In the genomic region with DNA sequence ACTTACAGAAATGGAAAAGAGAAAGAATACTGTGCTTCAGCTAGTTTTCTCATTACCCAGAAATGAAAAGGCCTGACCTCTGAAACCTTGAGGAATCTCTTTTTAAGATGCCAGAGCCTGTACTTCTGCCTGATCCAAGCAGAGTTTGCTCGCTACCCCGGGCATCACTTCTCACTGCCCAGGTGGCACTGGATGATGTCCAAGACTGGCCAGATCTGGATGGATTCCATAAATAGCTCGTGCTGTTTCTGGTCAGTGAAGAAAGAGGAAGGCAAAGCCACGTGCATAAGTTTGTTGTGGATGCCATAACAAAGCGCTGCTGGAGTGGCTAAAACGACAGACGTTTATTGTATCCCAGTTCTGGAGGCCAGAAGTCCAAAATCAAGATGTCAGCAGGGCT, we compare ENCODE assay signal across 20 cellular contexts.
A peak's percentile ranks its signal among the peaks of the same experiment; 100 is the strongest.
DNase-seq lines count a peak whose midpoint lies in the region; ATAC-seq and TF ChIP-seq lines count a peak whose summit lies in the region.
"Had no signal": no experiment of that assay in that cellular context is flagged by ENCODE, and none has a peak within 500 bp of the region (broad histone marks: within the 10 kb centered on the region; RNA-seq: fewer than 3 reads in every experiment).

No MANE protein-coding gene starts in this region.

- no peaks in the 10 kb centered on the region for H3K36me3 ChIP-seq in body of pancreas (replicated peaks in 1 of 2; ENCODE audit: insufficient read depth in 1 of 2, low read depth in 2 of 2)
- H3K36me3 ChIP-seq: BE2C had no signal

- H3K27me3 ChIP-seq in body of pancreas: no peaks in the 10 kb centered on the region
- H3K27me3 ChIP-seq: BE2C had no signal

- intact Hi-C loops in left ventricle myocardium superior (cut with micrococcal nuclease): no loop called here
- intact Hi-C loops in Right ventricle myocardium superior (cut with DNase I): no loop called here
- intact Hi-C loops in body of pancreas (cut with DNase I): no loop called here

- no peak overlapping the region for H3K4me3 ChIP-seq in body of pancreas
- H3K4me3 ChIP-seq: GM23248 had no signal

- no peaks in the 10 kb centered on the region for H3K9me3 ChIP-seq in body of pancreas
- H3K9me3 ChIP-seq: BE2C, Caco-2 had no signal

- no peaks in the 10 kb centered on the region for H3K4me1 ChIP-seq in body of pancreas
- H3K4me1 ChIP-seq: BE2C, Caco-2 had no signal

- 17 to 18% methylated on average over 5 to 7 of the region's 7 CpGs for WGBS in body of pancreas, 2 donors

- DNase-seq in left ventricle myocardium superior (no peak), Right ventricle myocardium superior (no peak), body of pancreas (peak; percentile 37 to 60 (median 51)), left lobe of liver (ENCODE audit: low spot score) (peak; percentile 58), activated gamma-delta T cell treated with Interleukin-2 at 50 U/mL for 16 hours (no peak), H4 (ENCODE audit: low spot score) (no peak), iPS-NIHi11 (ENCODE audit: low spot score) (no peak)
- DNase-seq: BE2C; Caco-2; CD4-positive, CD25-positive, alpha-beta regulatory T cell; DMS153; GF-D8; NCI-H1694 treated with DMSO at 0.1 percent for 48 hours; NCI-H2107; NCI-H345; NCI-H526 had no signal

- no peak for TF ChIP-seq CTCF in body of pancreas (IDR thresholded peaks at IDR 0.05)

- no peak for TF ChIP-seq POLR2A in body of pancreas (IDR thresholded peaks at IDR 0.05)

- H3K27ac ChIP-seq in body of pancreas: no peak overlapping the region

- ATAC-seq in left ventricle myocardium superior (peak; percentile 24), Right ventricle myocardium superior (ENCODE audit: poor library complexity) (no peak), body of pancreas (no peak), left lobe of liver (peak; percentile 73)
- ATAC-seq: HCT116, Panc1, Right ventricle myocardium inferior had no signal

Comparison
In these comparisons a context has a peak if more than half of its experiments do, and no peak if none do; other contexts are left out.
1. ATAC-seq: peak in left ventricle myocardium superior (single experiment) and left lobe of liver (single experiment); none in Right ventricle myocardium superior (single experiment) and body of pancreas (single experiment).
2. DNase-seq: peak in body of pancreas (4 of 4) and left lobe of liver (single experiment); none in left ventricle myocardium superior (single experiment), Right ventricle myocardium superior (single experiment), activated gamma-delta T cell treated with Interleukin-2 at 50 U/mL for 16 hours (single experiment), H4 (single experiment) and iPS-NIHi11 (single experiment).